ENCODE assay signal across 1 cellular context in genomic region chr17:72338847-72339790, GRCh38.
TF ChIP-seq lines count a peak whose summit lies in the region.

No MANE protein-coding gene starts in this region.

TF ChIP-seq in SK-N-SH, 30 proteins besides CTCF, POLR2A, EP300 and RAD21 (continued from another document):
- TF ChIP-seq CHD2 (IDR thresholded peaks at IDR 0.05; ENCODE audit: low read length, partially characterized antibody): no peak
